14 cellular contexts compared by ENCODE assay signal in the genomic region with DNA sequence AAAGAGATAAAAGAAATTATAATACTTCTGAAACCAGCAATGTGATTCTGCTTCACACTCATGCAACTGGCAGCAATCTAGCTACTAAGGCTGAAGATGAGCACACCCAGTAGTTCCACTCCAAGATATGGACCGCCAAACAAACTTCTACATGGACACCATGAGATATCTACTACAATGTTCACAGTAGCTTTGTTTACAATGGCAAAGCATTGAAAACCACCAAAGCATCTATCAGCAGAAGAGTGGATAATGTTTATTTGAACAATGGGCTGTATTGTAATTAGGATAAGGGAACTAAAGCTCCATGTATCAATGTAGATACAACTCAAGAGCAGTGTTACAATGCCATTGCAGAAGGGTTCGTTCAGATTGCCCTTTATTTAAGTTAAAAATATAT.
"Had no signal": no experiment of that assay in that cellular context is flagged by ENCODE, and none has a peak within 500 bp of the region (broad histone marks: within the 10 kb centered on the region; RNA-seq: fewer than 3 reads in every experiment).

No MANE protein-coding gene starts in this region.

- H3K9me3 ChIP-seq: esophagus squamous epithelium, left lung, tibial artery had no signal

- H3K27ac ChIP-seq: esophagus squamous epithelium, left lung, tibial artery had no signal

- H3K36me3 ChIP-seq: esophagus squamous epithelium, left lung, tibial artery had no signal

- ATAC-seq: left lung; stimulated activated naive B cell treated with anti-CD40 and anti-IgM and Interleukin-4, amounts not matched to agents 10 μg/mL and 1 μg/mL and 100 μg/mL, for 72 hours had no signal

- H3K4me1 ChIP-seq: esophagus squamous epithelium, left lung, tibial artery had no signal

- DNase-seq: activated CD4-positive, alpha-beta T cell treated with anti-CD3 and anti-CD28 coated beads, Interleukin-2, amount 50 U/mL, for 4 hours; activated gamma-delta T cell; effector memory CD4-positive, alpha-beta T cell; esophagus squamous epithelium; left lung; mammary epithelial cell; nephron progenitor cell; nucleus accumbens; posterior cingulate gyrus; stimulated activated naive B cell treated with anti-CD40 and anti-IgM and Interleukin-4, amounts not matched to agents 10 μg/mL and 1 μg/mL and 100 μg/mL, for 72 hours; tibial artery had no signal

- H3K4me3 ChIP-seq: esophagus squamous epithelium, left lung, tibial artery had no signal

- FAIRE-seq: bronchial epithelial cell, keratinocyte, urothelium cell line had no signal

- H3K27me3 ChIP-seq: esophagus squamous epithelium, left lung, tibial artery had no signal
